26 cellular contexts compared by ENCODE assay signal in the genomic region with DNA sequence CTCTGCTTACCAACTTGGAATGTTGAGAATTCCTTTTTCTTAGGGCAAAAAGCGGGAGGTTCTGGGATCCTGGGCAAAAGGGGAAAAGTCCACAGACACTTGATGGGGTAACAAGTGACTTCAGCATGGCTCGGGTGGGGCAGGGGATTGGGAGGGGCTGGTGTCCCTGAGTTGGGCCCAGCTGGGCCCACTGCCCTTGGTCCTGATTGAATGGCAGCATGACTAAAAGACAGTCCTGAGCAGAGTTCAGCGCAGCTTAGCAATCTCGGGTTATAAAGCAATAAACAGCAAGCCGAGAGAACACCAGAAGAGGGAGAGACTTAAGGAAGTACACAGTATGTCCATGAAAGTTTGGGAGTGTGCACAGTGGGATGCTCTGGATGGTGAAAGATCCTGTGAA.
"Had no signal": no experiment of that assay in that cellular context is flagged by ENCODE, and none has a peak within 500 bp of the region (broad histone marks: within the 10 kb centered on the region; RNA-seq: fewer than 3 reads in every experiment).

No MANE protein-coding gene starts in this region.

- H3K4me3 Mint-ChIP-seq: activated CD4-positive, alpha-beta memory T cell treated with anti-CD3 and anti-CD28 coated beads, Interleukin-2, amount 10 ng/mL, durations not matched to agents 7 days and 5 days; activated CD4-positive, alpha-beta T cell treated with anti-CD3 and anti-CD28 coated beads, Interleukin-2, amount 10 ng/mL, durations not matched to agents 7 days and 5 days; activated naive CD8-positive, alpha-beta T cell treated with anti-CD3 and anti-CD28 coated beads, Interleukin-2, amount 10 ng/mL, durations not matched to agents 7 days and 5 days; T-helper 1 cell treated with Interleukin-12 subunit alpha and Interleukin-12 subunit beta and Interleukin-4 antibody, amounts not matched to agents 30 μg/mL and 1 μg/mL, for 36 hours had no signal

- ATAC-seq: Panc1, SK-N-SH treated with all-trans-retinoic acid at 6 μM for 48 hours had no signal

- H3K27ac ChIP-seq: SJSA1, VCaP had no signal

- H3K4me3 ChIP-seq: MG63, SJSA1 had no signal

- H3K27me3 ChIP-seq: MG63, SJSA1 had no signal

- H3K27me3 Mint-ChIP-seq: activated CD4-positive, alpha-beta memory T cell treated with anti-CD3 and anti-CD28 coated beads, Interleukin-2, amount 10 ng/mL, durations not matched to agents 7 days and 5 days; activated CD4-positive, alpha-beta T cell treated with anti-CD3 and anti-CD28 coated beads, Interleukin-2, amount 10 ng/mL, durations not matched to agents 7 days and 5 days; activated naive CD8-positive, alpha-beta T cell treated with anti-CD3 and anti-CD28 coated beads, Interleukin-2, amount 10 ng/mL, durations not matched to agents 7 days and 5 days had no signal

- H3K9me3 ChIP-seq: MG63, SJSA1 had no signal

- H3K36me3 ChIP-seq: MG63 had no signal

- H3K27ac Mint-ChIP-seq: activated CD4-positive, alpha-beta memory T cell treated with anti-CD3 and anti-CD28 coated beads, Interleukin-2, amount 10 ng/mL, durations not matched to agents 7 days and 5 days; activated CD4-positive, alpha-beta T cell treated with anti-CD3 and anti-CD28 coated beads, Interleukin-2, amount 10 ng/mL, durations not matched to agents 7 days and 5 days; activated naive CD8-positive, alpha-beta T cell treated with anti-CD3 and anti-CD28 coated beads, Interleukin-2, amount 10 ng/mL, durations not matched to agents 7 days and 5 days; T-helper 1 cell treated with Interleukin-12 subunit alpha and Interleukin-12 subunit beta and Interleukin-4 antibody, amounts not matched to agents 30 μg/mL and 1 μg/mL, for 36 hours had no signal

- DNase-seq: activated CD4-positive, alpha-beta memory T cell treated with anti-CD3 and anti-CD28 coated beads, Interleukin-2, amount 10 ng/mL, durations not matched to agents 7 days and 5 days; activated CD4-positive, alpha-beta T cell treated with anti-CD3 and anti-CD28 coated beads, Interleukin-2, amount 10 ng/mL, durations not matched to agents 7 days and 5 days; activated CD4-positive, CD25-positive, alpha-beta regulatory T cell; activated naive CD4-positive, alpha-beta T cell treated with anti-CD3 and anti-CD28 coated beads, Interleukin-2, amount 50 U/mL, for 16 hours; activated naive CD8-positive, alpha-beta T cell treated with anti-CD3 and anti-CD28 coated beads, Interleukin-2, amount 10 ng/mL, durations not matched to agents 7 days and 5 days; activated T-cell treated with anti-CD3 and anti-CD28 coated beads for 4 hours; activated T-cell treated with anti-CD3 and anti-CD28 coated beads, Interleukin-2, amount 50 U/mL, for 48 hours; aorta; MG63; MV-4-11; NCI-H1092 treated with DMSO at 0.1 percent for 48 hours; NCI-H1417 treated with DMSO at 0.1 percent for 48 hours; NCI-H1694 treated with DMSO at 0.1 percent for 48 hours; NCI-H2029 treated with DMSO at 0.1 percent for 48 hours; NCI-H345; NCI-H510A; NCI-H526 treated with DMSO at 0.1 percent for 48 hours; NCI-H82; OCI-M1; SHP77; T-helper 9 cell had no signal
